Comparison of ENCODE assay signal across 11 cellular contexts in the genomic region with DNA sequence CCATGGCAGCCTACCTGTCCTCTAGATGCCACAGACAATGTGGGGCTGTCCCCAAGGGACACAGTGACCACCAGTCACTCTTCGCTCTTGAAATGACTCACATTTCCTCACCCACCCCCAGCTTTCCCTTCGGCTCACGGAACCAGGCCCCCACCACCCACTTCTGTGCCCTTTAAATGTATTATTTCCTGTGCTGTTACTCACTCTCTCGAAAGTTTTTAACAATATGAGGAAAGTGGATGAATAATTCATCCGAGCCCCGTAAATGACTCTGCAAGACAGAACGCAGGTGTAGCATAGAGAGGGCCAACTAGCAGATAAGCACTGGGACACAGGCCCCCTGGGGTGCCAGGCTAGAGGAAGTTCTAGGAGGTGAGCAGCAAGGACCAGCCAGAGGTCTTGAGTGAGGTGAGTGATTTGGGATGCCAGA.
DNase-seq lines count a peak whose midpoint lies in the region; ATAC-seq lines count a peak whose summit lies in the region.
"Had no signal": no experiment of that assay in that cellular context is flagged by ENCODE, and none has a peak within 500 bp of the region (broad histone marks: within the 10 kb centered on the region; RNA-seq: fewer than 3 reads in every experiment).

No MANE protein-coding gene starts in this region.

- peak; percentile 68 to 71 for DNase-seq in activated CD4-positive, alpha-beta T cell treated with anti-CD3 and anti-CD28 coated beads, Interleukin-2, amount 50 U/mL, for 48 hours
- DNase-seq in activated naive CD8-positive, alpha-beta T cell treated with anti-CD3 and anti-CD28 coated beads for 36 hours, result peak; percentile 73
- DNase-seq in stimulated activated CD8-positive, alpha-beta memory T cell treated with anti-CD3 and anti-CD28 coated beads, Interleukin-15, amount 100 ng/mL, for 48 hours (ENCODE audit: low read depth in 2 of 2), result peak; percentile 56 to 59
- DNase-seq in NCI-H2227 treated with DMSO at 0.1 percent for 48 hours (lab: John Stamatoyannopoulos, UW) (no peak), NOMO-1 treated with DMSO at 0.1 percent for 48 hours (lab: John Stamatoyannopoulos, UW; ENCODE audit: unreplicated experiment) (no peak)
- DNase-seq: anterior cingulate cortex, hippocampal formation, NCI-H1694 had no signal

- no peaks in the 10 kb centered on the region for H3K27me3 Mint-ChIP-seq in activated naive CD8-positive, alpha-beta T cell treated with anti-CD3 and anti-CD28 coated beads for 36 hours

- peak overlapping the region; percentile 48 for H3K4me3 Mint-ChIP-seq in activated naive CD8-positive, alpha-beta T cell treated with anti-CD3 and anti-CD28 coated beads for 36 hours

- peak; percentile 58 for ATAC-seq in HG02938 (IDR thresholded peaks at IDR 0.05; ENCODE audit: unreplicated experiment)
- no peak for ATAC-seq in GM19023 (IDR thresholded peaks at IDR 0.05; ENCODE audit: unreplicated experiment)
- ATAC-seq in HG02870 (IDR thresholded peaks at IDR 0.05; ENCODE audit: unreplicated experiment), result no peak

- H3K27ac Mint-ChIP-seq in activated naive CD8-positive, alpha-beta T cell treated with anti-CD3 and anti-CD28 coated beads for 36 hours, result peak overlapping the region; percentile 90

- peaks cover 31% of the 10 kb centered on the region for H3K4me1 Mint-ChIP-seq in activated naive CD8-positive, alpha-beta T cell treated with anti-CD3 and anti-CD28 coated beads for 36 hours

- H3K36me3 Mint-ChIP-seq in activated naive CD8-positive, alpha-beta T cell treated with anti-CD3 and anti-CD28 coated beads for 36 hours, result no peaks in the 10 kb centered on the region

- no peaks in the 10 kb centered on the region for H3K9me3 Mint-ChIP-seq in activated naive CD8-positive, alpha-beta T cell treated with anti-CD3 and anti-CD28 coated beads for 36 hours

Comparison
In these comparisons a context has a peak if more than half of its experiments do, and no peak if none do; other contexts are left out.
1. DNase-seq: peak in activated CD4-positive, alpha-beta T cell treated with anti-CD3 and anti-CD28 coated beads, Interleukin-2, amount 50 U/mL, for 48 hours (2 of 2), activated naive CD8-positive, alpha-beta T cell treated with anti-CD3 and anti-CD28 coated beads for 36 hours (single experiment) and stimulated activated CD8-positive, alpha-beta memory T cell treated with anti-CD3 and anti-CD28 coated beads, Interleukin-15, amount 100 ng/mL, for 48 hours (2 of 2); none in NCI-H2227 treated with DMSO at 0.1 percent for 48 hours (single experiment) and NOMO-1 treated with DMSO at 0.1 percent for 48 hours (single experiment).